ENCODE assay signal across 1 cellular context in the genomic region with DNA sequence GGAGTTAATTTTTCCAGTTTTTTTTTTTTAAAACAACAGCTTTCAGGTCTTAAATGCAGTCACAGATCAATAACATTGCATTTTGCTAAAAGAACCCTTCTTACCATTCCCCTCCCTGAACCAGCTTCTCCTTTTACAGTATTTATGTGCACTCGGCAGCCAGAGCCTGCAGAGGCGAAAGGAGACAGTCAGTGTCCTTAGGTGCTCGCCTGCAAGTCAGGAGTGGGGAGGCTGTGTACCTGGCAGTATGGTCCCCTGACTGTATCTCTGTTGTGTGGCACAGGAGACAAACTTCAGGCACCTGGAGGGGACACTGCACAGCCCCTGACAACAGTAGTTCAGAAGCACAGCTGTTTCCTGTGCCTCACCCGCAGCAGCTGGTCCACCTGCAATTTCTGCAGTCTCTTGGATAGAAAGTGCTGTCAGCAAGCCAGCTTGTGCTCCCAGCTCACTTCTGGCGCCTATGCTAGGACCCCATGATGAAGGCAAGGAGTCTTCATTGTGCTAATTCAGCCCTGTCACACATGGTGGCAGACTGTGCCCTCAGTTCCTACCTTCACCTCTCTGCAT.
TF ChIP-seq lines count a peak whose summit lies in the region.

No MANE protein-coding gene starts in this region.

TF ChIP-seq in H1, 55 proteins besides CTCF, POLR2A, EP300 and RAD21:
- no peak for TF ChIP-seq FOSL1 (IDR thresholded peaks at IDR 0.05; ENCODE audit: insufficient read depth, low read depth, low read length)
- TF ChIP-seq RNF2 (IDR thresholded peaks at IDR 0.05; ENCODE audit: borderline replicate concordance, low read depth, low read length, missing control alignments, poor library complexity, severe bottlenecking) = no peak
- TF ChIP-seq SP4 (IDR thresholded peaks at IDR 0.05; ENCODE audit: low read length) = no peak
